In genomic region chr7:46344533-46344932, GRCh38 we compare ENCODE assay signal across 26 cellular contexts.
"Had no signal": no experiment of that assay in that cellular context is flagged by ENCODE, and none has a peak within 500 bp of the region (broad histone marks: within the 10 kb centered on the region; RNA-seq: fewer than 3 reads in every experiment).

No MANE protein-coding gene starts in this region.

- ATAC-seq: activated CD4-positive, alpha-beta T cell treated with anti-CD3 and anti-CD28 coated beads for 36 hours; activated CD8-positive, alpha-beta memory T cell treated with anti-CD3 and anti-CD28 coated beads, Interleukin-2, amount 10 ng/mL, durations not matched to agents 7 days and 5 days; activated CD8-positive, alpha-beta T cell treated with anti-CD3 and anti-CD28 coated beads, Interleukin-2, amount 10 ng/mL, durations not matched to agents 7 days and 5 days; activated naive CD8-positive, alpha-beta T cell treated with anti-CD3 and anti-CD28 coated beads, Interleukin-2, amount 50 U/mL, for 24 hours; gastroesophageal sphincter had no signal

- H3K27ac ChIP-seq: adrenal gland, ascending aorta, colonic mucosa, esophagus muscularis mucosa, gastroesophageal sphincter had no signal

- DNase-seq: activated CD4-positive, alpha-beta memory T cell treated with anti-CD3 and anti-CD28 coated beads for 36 hours; activated CD4-positive, alpha-beta T cell treated with anti-CD3 and anti-CD28 coated beads for 36 hours; activated CD4-positive, alpha-beta T cell treated with anti-CD3 and anti-CD28 coated beads, Interleukin-2, amount 10 ng/mL, durations not matched to agents 24 days and 14 days; activated CD4-positive, CD25-positive, alpha-beta regulatory T cell; activated CD4-positive, CD25-positive, alpha-beta regulatory T cell treated with anti-CD3 and anti-CD28 coated beads, Interleukin-2, amount 50 U/mL, for 72 hours; activated CD8-positive, alpha-beta memory T cell treated with anti-CD3 and anti-CD28 coated beads, Interleukin-2, amount 10 ng/mL, durations not matched to agents 7 days and 5 days; activated CD8-positive, alpha-beta memory T cell treated with anti-CD3 and anti-CD28 coated beads, Interleukin-2, amount 50 U/mL, for 4 hours; activated CD8-positive, alpha-beta T cell treated with anti-CD3 and anti-CD28 coated beads, Interleukin-2, amount 10 ng/mL, durations not matched to agents 7 days and 5 days; activated effector memory CD4-positive, alpha-beta T cell treated with anti-CD3 and anti-CD28 coated beads, Interleukin-2, amount 50 U/mL, for 16 hours; activated naive CD4-positive, alpha-beta T cell treated with anti-CD3 and anti-CD28 coated beads for 36 hours; activated naive CD8-positive, alpha-beta T cell treated with anti-CD3 and anti-CD28 coated beads for 36 hours; activated naive CD8-positive, alpha-beta T cell treated with anti-CD3 and anti-CD28 coated beads, Interleukin-2, amount 50 U/mL, for 24 hours; activated T-cell treated with anti-CD3 and anti-CD28 coated beads, Interleukin-2, amount 50 U/mL, for 1 hour; activated T-cell treated with anti-CD3 and anti-CD28 coated beads, Interleukin-2, amount 50 U/mL, for 48 hours; adrenal gland; caudate nucleus; cerebellar nuclear complex; colonic mucosa; effector memory CD4-positive, alpha-beta T cell; endodermal cell; erythroblast; foreskin melanocyte; T-helper 2 cell had no signal

- H3K27me3 ChIP-seq: adrenal gland, ascending aorta, colonic mucosa, esophagus muscularis mucosa, gastroesophageal sphincter had no signal

- H3K9me3 ChIP-seq: adrenal gland, ascending aorta, colonic mucosa, esophagus muscularis mucosa, gastroesophageal sphincter had no signal

- H3K4me1 ChIP-seq: adrenal gland, ascending aorta, colonic mucosa, esophagus muscularis mucosa, gastroesophageal sphincter had no signal

- H3K36me3 ChIP-seq: adrenal gland, ascending aorta, colonic mucosa, esophagus muscularis mucosa, gastroesophageal sphincter had no signal

- H3K4me3 ChIP-seq: adrenal gland, ascending aorta, colonic mucosa, esophagus muscularis mucosa, gastroesophageal sphincter had no signal
